ENCODE assay signal across 26 cellular contexts in genomic region chr1:170284016-170284415, GRCh38.
"Had no signal": no experiment of that assay in that cellular context is flagged by ENCODE, and none has a peak within 500 bp of the region (broad histone marks: within the 10 kb centered on the region; RNA-seq: fewer than 3 reads in every experiment).

No MANE protein-coding gene starts in this region.

- H3K36me3 ChIP-seq: colonic mucosa, esophagus squamous epithelium, left lung, vagina had no signal

- H3K27me3 Mint-ChIP-seq: activated CD4-positive, alpha-beta memory T cell treated with anti-CD3 and anti-CD28 coated beads for 36 hours; activated CD4-positive, alpha-beta T cell treated with anti-CD3 and anti-CD28 coated beads, Interleukin-2, amount 10 ng/mL, durations not matched to agents 24 days and 14 days; type B pancreatic cell had no signal

- H3K4me3 ChIP-seq: body of pancreas, colonic mucosa, esophagus squamous epithelium, left lung, lung, mucosa of descending colon, skin epidermis, vagina had no signal

- H3K9me3 ChIP-seq: body of pancreas, colonic mucosa, esophagus squamous epithelium, left lung, mucosa of descending colon, vagina had no signal

- H3K4me3 Mint-ChIP-seq: activated CD4-positive, alpha-beta memory T cell treated with anti-CD3 and anti-CD28 coated beads for 36 hours; activated CD4-positive, alpha-beta T cell treated with anti-CD3 and anti-CD28 coated beads, Interleukin-2, amount 10 ng/mL, durations not matched to agents 24 days and 14 days; activated T-cell treated with anti-CD3 and anti-CD28 coated beads, Interleukin-2, amount 50 U/mL, for 4 hours; activated T-helper 17 cell treated with anti-CD3 and anti-CD28 coated beads, Interleukin-2, amount 50 U/mL, for 72 hours; immature natural killer cell; natural killer cell treated with Interleukin-12 subunit alpha and Interleukin-12 subunit beta and Interleukin-15 and Interleukin-18, amount 100 ng/mL, for 72 hours; stimulated activated effector memory CD8-positive, alpha-beta T cell treated with anti-CD3 and anti-CD28 coated beads, Interleukin-12 subunit alpha, Interleukin-12 subunit beta, amount 100 ng/mL, for 72 hours; stimulated activated naive CD8-positive, alpha-beta T cell treated with anti-CD3 and anti-CD28 coated beads, Interleukin-15, Interleukin-2, amounts not matched to agents 100 ng/mL and 50 ng/mL, for 24 hours; T-helper 17 cell; type B pancreatic cell had no signal

- H3K27ac ChIP-seq: body of pancreas, colonic mucosa, epithelial cell of prostate, esophagus squamous epithelium, left lung, vagina had no signal

- DNase-seq: activated CD4-positive, alpha-beta memory T cell treated with anti-CD3 and anti-CD28 coated beads for 36 hours; activated CD4-positive, alpha-beta T cell treated with anti-CD3 and anti-CD28 coated beads, Interleukin-2, amount 10 ng/mL, durations not matched to agents 24 days and 14 days; activated CD4-positive, CD25-positive, alpha-beta regulatory T cell treated with anti-CD3 and anti-CD28 coated beads, Interleukin-2, amount 50 U/mL, for 72 hours; activated CD8-positive, alpha-beta memory T cell treated with anti-CD3 and anti-CD28 coated beads, Interleukin-2, amount 50 U/mL, for 4 hours; activated gamma-delta T cell treated with Interleukin-2 at 50 U/mL for 16 hours; activated naive CD4-positive, alpha-beta T cell treated with anti-CD3 and anti-CD28 coated beads, Interleukin-2, amount 50 U/mL, for 16 hours; activated T-cell treated with anti-CD3 and anti-CD28 coated beads, Interleukin-2, amount 50 U/mL, for 4 hours; body of pancreas; colonic mucosa; effector CD8-positive, alpha-beta T cell; esophagus squamous epithelium; immature natural killer cell; left lung; mucosa of descending colon; stimulated activated CD4-positive, alpha-beta T cell treated with anti-CD3 and anti-CD28 coated beads, Interleukin-4, amount 100 ng/mL, for 24 hours; T-helper 17 cell; T1000 had no signal

- H3K4me1 Mint-ChIP-seq: activated CD4-positive, alpha-beta T cell treated with anti-CD3 and anti-CD28 coated beads, Interleukin-2, amount 10 ng/mL, durations not matched to agents 24 days and 14 days; activated T-helper 17 cell treated with anti-CD3 and anti-CD28 coated beads, Interleukin-2, amount 50 U/mL, for 72 hours; immature natural killer cell; stimulated activated effector memory CD8-positive, alpha-beta T cell treated with anti-CD3 and anti-CD28 coated beads, Interleukin-12 subunit alpha, Interleukin-12 subunit beta, amount 100 ng/mL, for 72 hours; T-helper 17 cell had no signal

- H3K9me3 Mint-ChIP-seq: activated CD4-positive, alpha-beta T cell treated with anti-CD3 and anti-CD28 coated beads, Interleukin-2, amount 10 ng/mL, durations not matched to agents 24 days and 14 days; natural killer cell treated with Interleukin-12 subunit alpha and Interleukin-12 subunit beta and Interleukin-15 and Interleukin-18, amount 100 ng/mL, for 72 hours; stimulated activated naive CD8-positive, alpha-beta T cell treated with anti-CD3 and anti-CD28 coated beads, Interleukin-15, Interleukin-2, amounts not matched to agents 100 ng/mL and 50 ng/mL, for 24 hours had no signal

- H3K27me3 ChIP-seq: body of pancreas, colonic mucosa, esophagus squamous epithelium, left lung, vagina had no signal

- H3K27ac Mint-ChIP-seq: activated CD4-positive, alpha-beta memory T cell treated with anti-CD3 and anti-CD28 coated beads for 36 hours; activated CD4-positive, alpha-beta T cell treated with anti-CD3 and anti-CD28 coated beads, Interleukin-2, amount 10 ng/mL, durations not matched to agents 24 days and 14 days; activated T-helper 17 cell treated with anti-CD3 and anti-CD28 coated beads, Interleukin-2, amount 50 U/mL, for 72 hours; immature natural killer cell; natural killer cell treated with Interleukin-12 subunit alpha and Interleukin-12 subunit beta and Interleukin-15 and Interleukin-18, amount 100 ng/mL, for 72 hours; stimulated activated effector memory CD8-positive, alpha-beta T cell treated with anti-CD3 and anti-CD28 coated beads, Interleukin-12 subunit alpha, Interleukin-12 subunit beta, amount 100 ng/mL, for 72 hours; stimulated activated naive CD8-positive, alpha-beta T cell treated with anti-CD3 and anti-CD28 coated beads, Interleukin-15, Interleukin-2, amounts not matched to agents 100 ng/mL and 50 ng/mL, for 24 hours; T-helper 17 cell; type B pancreatic cell had no signal

- H3K36me3 Mint-ChIP-seq: activated CD4-positive, alpha-beta memory T cell treated with anti-CD3 and anti-CD28 coated beads for 36 hours; immature natural killer cell; stimulated activated effector memory CD8-positive, alpha-beta T cell treated with anti-CD3 and anti-CD28 coated beads, Interleukin-12 subunit alpha, Interleukin-12 subunit beta, amount 100 ng/mL, for 72 hours; type B pancreatic cell had no signal

- H3K4me1 ChIP-seq: body of pancreas, colonic mucosa, esophagus squamous epithelium, left lung had no signal

- ATAC-seq: activated T-cell treated with anti-CD3 and anti-CD28 coated beads, Interleukin-2, amount 50 U/mL, for 4 hours; activated T-helper 17 cell treated with anti-CD3 and anti-CD28 coated beads, Interleukin-2, amount 50 U/mL, for 72 hours; body of pancreas; left lung; mucosa of descending colon; natural killer cell treated with Interleukin-12 subunit alpha and Interleukin-12 subunit beta and Interleukin-15 and Interleukin-18, amount 100 ng/mL, for 72 hours; stimulated activated effector memory CD8-positive, alpha-beta T cell treated with anti-CD3 and anti-CD28 coated beads, Interleukin-12 subunit alpha, Interleukin-12 subunit beta, amount 100 ng/mL, for 72 hours; T-helper 17 cell had no signal
